In genomic region chr15:50685976-50686467, GRCh38 we compare ENCODE assay signal across 8 cellular contexts. TPM values are rescaled to one million over a fixed set of nuclear protein-coding genes. Genes with fewer than 3 reads are reported as not detected.
A peak's percentile ranks its signal among the peaks of the same experiment; 100 is the strongest.
DNase-seq lines count a peak whose midpoint lies in the region; ATAC-seq and TF ChIP-seq lines count a peak whose summit lies in the region.

No MANE protein-coding gene starts in this region.

- intact Hi-C loops in right lobe of liver (cut with DNase I): loop anchor here in 1 of 2 donors (10.0 kb wide), 1 partner anchor 79 kb away; the partner anchor contains the start of gene SPPL2A

- TF ChIP-seq POLR2A in right lobe of liver (IDR thresholded peaks at IDR 0.05): no peak

- WGBS in right lobe of liver (ENCODE audit: insufficient coverage, low coverage, low lambda C conversion rate, missing lambda C conversion rate): 0% methylated on average over 25 of the region's 30 CpGs

- peak overlapping the region; percentile 87 for H3K27ac ChIP-seq in cingulate gyrus (ENCODE audit: low read depth, low read length)
- peak overlapping the region; percentile 94 to 99 (median 96) for H3K27ac ChIP-seq in right lobe of liver

- ATAC-seq in HG02642 (IDR thresholded peaks at IDR 0.05; ENCODE audit: poor library complexity, unreplicated experiment): peak; percentile 71
- peak; percentile 65 to 70 (median 65) for ATAC-seq in right lobe of liver

- H3K9me3 ChIP-seq in right lobe of liver: no peaks in the 10 kb centered on the region

- TF ChIP-seq CTCF in right lobe of liver (IDR thresholded peaks at IDR 0.05): no peak

- H3K4me3 ChIP-seq in right lobe of liver: peak overlapping the region; percentile 91 to 97 (median 93)

- DNase-seq in NCI-H1436 (lab: John Stamatoyannopoulos, UW): peak; percentile 47
- DNase-seq in NCI-H1436 treated with DMSO at 0.1 percent for 48 hours (lab: John Stamatoyannopoulos, UW): no peak
- DNase-seq in NCI-H1694 (lab: John Stamatoyannopoulos, UW): peak; percentile 6
- DNase-seq in activated CD4-positive, alpha-beta T cell treated with anti-CD3 and anti-CD28 coated beads for 4 hours: peak; percentile 78 to 81
- peak; percentile 64 to 77 (median 68) for DNase-seq in right lobe of liver
- DNase-seq in stimulated activated CD4-positive, alpha-beta T cell treated with anti-CD3 and anti-CD28 coated beads, TNF-alpha, amount 100 ng/mL, for 24 hours (ENCODE audit: low read depth in 3 of 3): peak; percentile 58 to 78 (median 59)

- no peaks in the 10 kb centered on the region for H3K27me3 ChIP-seq in right lobe of liver

- peaks cover 0 to 44% (median 10%) of the 10 kb centered on the region in 4 donors for H3K4me1 ChIP-seq in right lobe of liver

- H3K36me3 ChIP-seq in right lobe of liver: peaks cover 0 to 9% (median 0%) of the 10 kb centered on the region in 4 donors

RNA-seq across cellular contexts. Expression of gene TRPM7, which starts 0.6 kb away (rescaled TPM):
- 10 to 100 TPM; 20.9 to 31.9 (median 24.7) TPM for total RNA-seq in right lobe of liver
